ENCODE assay signal across 8 cellular contexts in genomic region chr1:205591522-205592351, GRCh38. TPM values are rescaled to one million over a fixed set of nuclear protein-coding genes. Genes with fewer than 3 reads are reported as not detected.
A peak's percentile ranks its signal among the peaks of the same experiment; 100 is the strongest.
DNase-seq lines count a peak whose midpoint lies in the region; ATAC-seq, FAIRE-seq and TF ChIP-seq lines count a peak whose summit lies in the region.

No MANE protein-coding gene starts in this region.

- H3K79me2 ChIP-seq in hepatocyte, result no peaks in the 10 kb centered on the region

- H3K27ac Mint-ChIP-seq in T-helper 2 cell treated with Interferon-gamma antibody and Interleukin-4, amounts not matched to agents 5 μg/mL and 100 μg/mL, for 36 hours, result peak overlapping the region; percentile 90

- no peaks in the 10 kb centered on the region for H3K27me3 Mint-ChIP-seq in T-helper 2 cell treated with Interferon-gamma antibody and Interleukin-4, amounts not matched to agents 5 μg/mL and 100 μg/mL, for 36 hours (ENCODE audit: low read depth)

- H3K27me3 ChIP-seq in ascending aorta, result no peaks in the 10 kb centered on the region
- no peaks in the 10 kb centered on the region for H3K27me3 ChIP-seq in hepatocyte

- H3K36me3 ChIP-seq in ascending aorta (no peaks in the 10 kb centered on the region), hepatocyte (replicated peaks; ENCODE audit: insufficient read depth, low read depth) (no peaks in the 10 kb centered on the region)

- no peaks in the 10 kb centered on the region for H4K20me1 ChIP-seq in hepatocyte (ENCODE audit: insufficient read depth, poor library complexity, severe bottlenecking)

- peak overlapping the region; percentile 91 for H3K4me2 ChIP-seq in hepatocyte

- no peaks in the 10 kb centered on the region for H3K9me2 ChIP-seq in hepatocyte (replicated peaks; ENCODE audit: insufficient read depth)

- H3K9me3 Mint-ChIP-seq in T-helper 2 cell treated with Interferon-gamma antibody and Interleukin-4, amounts not matched to agents 5 μg/mL and 100 μg/mL, for 36 hours, result no peaks in the 10 kb centered on the region

- H3K9me3 ChIP-seq in ascending aorta (no peaks in the 10 kb centered on the region), hepatocyte (ENCODE audit: low read depth) (no peaks in the 10 kb centered on the region)

- H3K4me3 Mint-ChIP-seq in T-helper 2 cell treated with Interferon-gamma antibody and Interleukin-4, amounts not matched to agents 5 μg/mL and 100 μg/mL, for 36 hours, result peak overlapping the region; percentile 89

- peaks cover 4% of the 10 kb centered on the region for H3K36me3 Mint-ChIP-seq in T-helper 2 cell treated with Interferon-gamma antibody and Interleukin-4, amounts not matched to agents 5 μg/mL and 100 μg/mL, for 36 hours (ENCODE audit: low read depth)

- peak overlapping the region; percentile 86 for H2AFZ ChIP-seq in hepatocyte

- TF ChIP-seq POLR2A in GM12891 (IDR thresholded peaks at IDR 0.05; ENCODE audit: low read depth, low read length), result no peak

- FAIRE-seq in GM12891 (lab: Jason Lieb, UNC), result peak; percentile 70

- H3K4me3 ChIP-seq in ascending aorta (peak overlapping the region; percentile 40 to 62), hepatocyte (no peak overlapping the region)

- H3K4me1 ChIP-seq in ascending aorta (peaks cover 0 to 9% of the 10 kb centered on the region in 2 donors), hepatocyte (ENCODE audit: insufficient read depth) (peaks cover 7% of the 10 kb centered on the region)

- 7% methylated on average over 40 of the region's 40 CpGs for WGBS in hepatocyte (ENCODE audit: low lambda C conversion rate, missing lambda C conversion rate)

- H3K27ac ChIP-seq in ascending aorta, result no peak overlapping the region
- H3K27ac ChIP-seq in hepatocyte, result peak overlapping the region; percentile 70

- DNase-seq in GM12891 (ENCODE audit: insufficient read length, low spot score), result peak; percentile 61
- peak; percentile 91 for DNase-seq in NCI-H187 (lab: John Stamatoyannopoulos, UW)
- DNase-seq in T-helper 2 cell treated with Interferon-gamma antibody and Interleukin-4, amounts not matched to agents 5 μg/mL and 100 μg/mL, for 36 hours (ENCODE audit: low spot score), result peak; percentile 85
- DNase-seq in ascending aorta (ENCODE audit: low spot score in 2 of 2), result peak; percentile 26 to 94
- peak; percentile 91 for DNase-seq in hepatocyte (ENCODE audit: low spot score)
- peak; percentile 95 for DNase-seq in retina

- ATAC-seq in HG02885 (IDR thresholded peaks at IDR 0.05; ENCODE audit: poor library complexity, unreplicated experiment) (peak; percentile 80), HG03469 (IDR thresholded peaks at IDR 0.05; ENCODE audit: unreplicated experiment) (no peak)

- peaks cover 48% of the 10 kb centered on the region for H3K4me1 Mint-ChIP-seq in T-helper 2 cell treated with Interferon-gamma antibody and Interleukin-4, amounts not matched to agents 5 μg/mL and 100 μg/mL, for 36 hours (ENCODE audit: low read depth)

- TF ChIP-seq CTCF in ascending aorta (IDR thresholded peaks at IDR 0.05) (peak; percentile 99 to 100 (median 99)), hepatocyte (IDR thresholded peaks at IDR 0.05; ENCODE audit: poor library complexity) (peak; percentile 98)

- intact Hi-C loops in ascending aorta (cut with DNase I), result loop anchor here (1.0 to 5.0 kb wide), 4 partner anchors 41 to 120 kb away; partner anchors contain the start of gene ELK4

TF ChIP-seq in GM12891, 5 proteins besides CTCF, POLR2A, EP300 and RAD21:
- TF ChIP-seq POLR2AphosphoS5 (IDR thresholded peaks at IDR 0.05; ENCODE audit: low read depth, low read length), result peak; percentile 42; the same call in 1 of the 2 replicates
- TF ChIP-seq POU2F2 (IDR thresholded peaks at IDR 0.05; ENCODE audit: low read depth, low read length), result peak; percentile 67; the same call in 1 of the 2 replicates
- peak; percentile 15 for TF ChIP-seq PAX5 (IDR thresholded peaks at IDR 0.05; ENCODE audit: insufficient read depth, low read length, severe bottlenecking)
- TF ChIP-seq TAF1 (IDR thresholded peaks at IDR 0.05; ENCODE audit: low read depth, low read length), result no peak
- TF ChIP-seq SPI1 (IDR thresholded peaks at IDR 0.05; ENCODE audit: low read depth, low read length), result peak; percentile 54
TF ChIP-seq in GM12891: peak in this region for 4.

RNA-seq across cellular contexts. Expression of gene ELK4, which starts 40.1 kb away (rescaled TPM):
- polyA plus RNA-seq in GM12891 (2012; ENCODE audit: low read depth, missing spikeins), result 5.5 TPM
- 23.7 TPM for total RNA-seq in ascending aorta
- 16.0 and 19.1 TPM in 2 replicates for total RNA-seq in hepatocyte
- 4.7 and 6.1 TPM in 2 replicates for polyA plus RNA-seq in hepatocyte
